In the genomic region with DNA sequence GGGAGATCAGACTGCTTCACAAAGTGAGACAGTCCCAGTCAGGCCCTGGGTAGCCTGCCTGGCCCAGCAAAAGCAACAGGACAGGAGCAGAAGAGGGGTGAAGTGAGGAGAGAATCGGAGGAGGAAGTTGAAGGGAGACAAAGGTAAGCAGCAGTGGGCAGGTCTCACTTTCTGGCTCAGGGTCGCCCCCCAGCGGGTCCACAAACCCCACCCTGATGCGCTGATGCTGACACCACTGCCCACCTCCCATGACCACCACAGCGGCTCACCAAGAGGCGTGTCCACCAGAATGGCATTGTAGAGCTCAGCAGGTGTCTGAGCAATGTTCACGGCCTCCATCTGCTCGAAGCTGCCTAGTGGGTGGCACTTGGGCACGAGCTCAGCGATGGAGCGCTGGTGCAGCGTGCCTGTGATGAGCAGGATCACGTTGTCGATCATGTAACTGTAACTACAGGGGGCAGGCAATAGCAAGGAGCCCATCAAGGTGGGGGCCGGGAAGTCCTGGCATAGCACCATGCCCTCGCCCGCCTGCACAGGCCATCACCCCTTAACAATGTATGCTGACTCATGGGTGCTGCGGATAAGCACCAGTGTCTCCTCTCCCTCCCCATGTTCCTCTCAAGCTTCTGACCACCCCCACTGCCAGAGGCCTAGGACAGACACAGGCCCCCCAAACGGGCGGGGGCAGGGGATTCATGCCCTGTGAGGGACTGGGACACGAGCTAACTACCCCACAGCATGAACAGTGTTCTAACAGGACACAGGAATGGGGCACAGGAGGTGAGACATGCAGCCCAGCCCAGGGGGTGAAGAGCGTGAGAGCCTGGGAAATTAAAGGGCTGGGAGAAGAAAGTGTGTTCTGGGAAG, we compare ENCODE assay signal across 17 cellular contexts. TPM values are rescaled to one million over a fixed set of nuclear protein-coding genes. Genes with fewer than 3 reads are reported as not detected.
DNase-seq lines count a peak whose midpoint lies in the region; ATAC-seq and TF ChIP-seq lines count a peak whose summit lies in the region.
"Had no signal": no experiment of that assay in that cellular context is flagged by ENCODE, and none has a peak within 500 bp of the region (broad histone marks: within the 10 kb centered on the region; RNA-seq: fewer than 3 reads in every experiment).

No MANE protein-coding gene starts in this region.

- H3K4me1 ChIP-seq in heart right ventricle (peaks cover 47 to 92% (median 83%) of the 10 kb centered on the region in 9 donors), mucosa of rectum (ENCODE audit: control insufficient read depth in 2 of 2, insufficient read depth in 2 of 2, low read length in 2 of 2) (peaks cover 88 to 93% of the 10 kb centered on the region in 2 donors), vagina (peaks cover 87% of the 10 kb centered on the region)

- H3K9me3 ChIP-seq in heart right ventricle (no peaks in the 10 kb centered on the region), mucosa of rectum (ENCODE audit: control insufficient read depth in 2 of 2, low read length in 2 of 2) (no peaks in the 10 kb centered on the region), vagina (no peaks in the 10 kb centered on the region)

- ATAC-seq in heart right ventricle, result no peak
- no peak for ATAC-seq in Right ventricle myocardium superior (ENCODE audit: poor library complexity)
- ATAC-seq in GM19455 (IDR thresholded peaks at IDR 0.05; ENCODE audit: unreplicated experiment), result no peak
- ATAC-seq: natural killer cell treated with Interleukin-12 subunit alpha and Interleukin-12 subunit beta and Interleukin-15 and Interleukin-18, amount 100 ng/mL, for 72 hours had no signal

- TF ChIP-seq POLR2A in vagina (IDR thresholded peaks at IDR 0.05), result no peak

- H3K27ac ChIP-seq in heart right ventricle (peak overlapping the region in 7 of 10 donors; percentile 20 to 67 (median 50)), mucosa of rectum (ENCODE audit: low read depth in 2 of 2, low read length in 2 of 2) (peak overlapping the region; percentile 94 to 97), vagina (peak overlapping the region; percentile 78)
- H3K27ac ChIP-seq: KMS-11 had no signal

- TF ChIP-seq CTCF in heart right ventricle (IDR thresholded peaks at IDR 0.05) (no peak), choroid plexus epithelial cell (conservative IDR thresholded peaks at IDR 0.05; ENCODE audit: low read depth, low read length) (peak; percentile 6), vagina (IDR thresholded peaks at IDR 0.05) (no peak)

- DNase-seq in heart right ventricle (no peak), Right ventricle myocardium superior (no peak), choroid plexus epithelial cell (ENCODE audit: low read depth) (no peak), vagina (ENCODE audit: extremely low spot score in 2 of 2) (no peak), amygdala (lab: John Stamatoyannopoulos, UW) (no peak)
- DNase-seq in central memory CD4-positive, alpha-beta T cell, result no peak
- DNase-seq: ACHN; activated CD8-positive, alpha-beta memory T cell treated with anti-CD3 and anti-CD28 coated beads, Interleukin-2, amount 50 U/mL, for 4 hours; foreskin fibroblast; left cardiac atrium; NCI-H1930; SHP77 treated with DMSO at 0.1 percent for 48 hours had no signal

- no peak overlapping the region for H3K4me3 ChIP-seq in heart right ventricle
- H3K4me3 ChIP-seq in choroid plexus epithelial cell (ENCODE audit: low read depth, low read length), result no peak overlapping the region
- H3K4me3 ChIP-seq in mucosa of rectum (ENCODE audit: low read length in 2 of 2), result no peak overlapping the region
- no peak overlapping the region for H3K4me3 ChIP-seq in vagina
- H3K4me3 ChIP-seq: dorsolateral prefrontal cortex had no signal

- intact Hi-C loops in heart right ventricle (cut with DNase I), result no loop called here
- intact Hi-C loops in Right ventricle myocardium superior (cut with DNase I), result no loop called here
- intact Hi-C loops in vagina (cut with DNase I), result no loop called here

- H3K27me3 ChIP-seq in heart right ventricle, result no peaks in the 10 kb centered on the region
- H3K27me3 ChIP-seq in mucosa of rectum (ENCODE audit: control insufficient read depth in 2 of 2, insufficient read depth in 2 of 2, low read length in 2 of 2), result no peaks in the 10 kb centered on the region
- no peaks in the 10 kb centered on the region for H3K27me3 ChIP-seq in vagina
- H3K27me3 ChIP-seq: dorsolateral prefrontal cortex had no signal

- 88 to 89% methylated on average over 22 of the region's 22 CpGs for WGBS in heart right ventricle, 2 donors

- H3K9ac ChIP-seq in mucosa of rectum (ENCODE audit: low read depth in 1 of 2, low read length in 2 of 2), result peak overlapping the region; percentile 36 to 70
- H3K9ac ChIP-seq: KMS-11 had no signal

- H3K36me3 ChIP-seq in heart right ventricle (peaks cover 0 to 76% (median 1%) of the 10 kb centered on the region in 9 donors), mucosa of rectum (ENCODE audit: control insufficient read depth in 2 of 2, insufficient read depth in 2 of 2, low read length in 2 of 2) (peaks cover 34 to 44% of the 10 kb centered on the region in 2 donors), vagina (peaks cover 0 to 6% of the 10 kb centered on the region in 2 donors)

RNA-seq across cellular contexts. Expression of a gene that starts 13.6 kb away (rescaled TPM):
- total RNA-seq in heart right ventricle (1 to 10 TPM in 1 of 10 donors, under 1 TPM in 8, not detected in 1; 0.16 to 1.4 (median 0.57) TPM), Right ventricle myocardium superior (0.89 TPM), vagina (30.2 TPM)
- under 1 TPM; 0.41 to 0.51 TPM for polyA plus RNA-seq in heart right ventricle
- total RNA-seq: natural killer cell treated with Interleukin-12 subunit alpha and Interleukin-12 subunit beta and Interleukin-15 and Interleukin-18, amount 100 ng/mL, for 72 hours had no signal

RNA-seq across cellular contexts. Expression of a gene that starts 28.2 kb away (rescaled TPM):
- total RNA-seq in heart right ventricle, result 1 to 10 TPM; 3.2 to 6.3 (median 4.2) TPM
- polyA plus RNA-seq in heart right ventricle, result 1 to 10 TPM; 3.6 to 4.4 TPM
- 3.4 TPM for total RNA-seq in Right ventricle myocardium superior
- total RNA-seq in vagina, result 22.3 TPM

RNA-seq across cellular contexts. Expression of a gene that starts 36.5 kb away (rescaled TPM):
- 10 to 100 TPM; 57.4 to 84.7 (median 67.5) TPM for total RNA-seq in heart right ventricle
- polyA plus RNA-seq in heart right ventricle, result 10 to 100 TPM; 12.8 to 73.3 TPM
- total RNA-seq in Right ventricle myocardium superior, result 59.9 TPM
- 110 TPM for total RNA-seq in vagina

RNA-seq across cellular contexts. Expression of a gene that starts 38.9 kb away (rescaled TPM):
- not detected for total RNA-seq in heart right ventricle
- polyA plus RNA-seq in heart right ventricle, result under 1 TPM in 1 of 2 donors, not detected in 1; 0.10 TPM
- not detected for total RNA-seq in Right ventricle myocardium superior
- total RNA-seq in vagina, result not detected
- total RNA-seq: left cardiac atrium; natural killer cell treated with Interleukin-12 subunit alpha and Interleukin-12 subunit beta and Interleukin-15 and Interleukin-18, amount 100 ng/mL, for 72 hours had no signal

RNA-seq across cellular contexts. Expression of a gene that starts 51.2 kb away (rescaled TPM):
- total RNA-seq in heart right ventricle, result 10 to 100 TPM in 1 of 10 donors, 1 to 10 TPM in 9; 6.4 to 15.9 (median 9.0) TPM
- 10 to 100 TPM; 21.1 to 26.1 TPM for polyA plus RNA-seq in heart right ventricle
- total RNA-seq in Right ventricle myocardium superior, result 8.9 TPM
- 28.2 TPM for total RNA-seq in vagina

Comparison
In these comparisons a context has a peak if more than half of its experiments do, and no peak if none do; other contexts are left out.
1. RNA of a gene that starts 13.6 kb away (total RNA-seq): 30.2 TPM in vagina (single experiment); 0.89 TPM in Right ventricle myocardium superior (single experiment) and 0.16 to 1.4 TPM in heart right ventricle; every median in the first group is over 10 times any median in the second.
2. Peak in every context shown above with its lines, with median percentiles within 50 percentile points of each other: H3K27ac ChIP-seq.